In the genomic region with DNA sequence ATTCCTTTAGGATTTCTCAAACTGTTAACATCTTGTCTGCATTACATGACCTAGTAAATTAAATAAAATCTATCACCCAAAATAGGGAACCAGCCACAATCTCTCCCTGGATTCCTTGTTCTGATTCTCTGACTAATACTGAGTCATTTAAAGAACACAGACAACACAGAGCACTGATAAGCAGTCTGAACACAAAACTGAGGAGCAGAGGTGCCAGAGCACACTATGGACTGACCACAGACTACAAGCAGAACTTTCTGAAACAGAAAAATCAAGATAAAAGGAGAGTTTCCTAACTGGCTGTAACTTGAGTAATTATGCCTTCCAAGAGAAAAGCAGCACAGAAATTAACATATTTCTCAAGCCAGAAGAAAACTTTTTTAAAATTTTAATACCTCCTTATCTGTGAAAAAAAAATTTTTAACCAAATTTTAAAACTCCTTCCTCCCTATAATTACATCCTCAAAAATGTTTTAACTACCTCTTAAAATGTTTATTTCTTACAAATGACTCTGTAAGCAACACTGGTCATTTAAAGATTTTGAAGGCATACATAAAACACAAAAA, we compare ENCODE assay signal across 1 cellular context.
TF ChIP-seq lines count a peak whose summit lies in the region.

No MANE protein-coding gene starts in this region.

TF ChIP-seq in GM12878, 131 proteins besides CTCF, POLR2A, EP300 and RAD21 (continued from another document and continues in another):
- no peak for TF ChIP-seq ZBTB40 (IDR thresholded peaks at IDR 0.05; ENCODE audit: borderline replicate concordance)
- TF ChIP-seq E2F8 (IDR thresholded peaks at IDR 0.05; ENCODE audit: low read depth, partially characterized antibody) = no peak
- no peak for TF ChIP-seq ZNF217 (IDR thresholded peaks at IDR 0.05)
- TF ChIP-seq POU2F2 (IDR thresholded peaks at IDR 0.05; ENCODE audit: borderline replicate concordance, low read depth, low read length) = no peak
- no peak for TF ChIP-seq ZNF24 (IDR thresholded peaks at IDR 0.05)
- TF ChIP-seq HDAC2 (IDR thresholded peaks at IDR 0.05) = no peak
- TF ChIP-seq EED (IDR thresholded peaks at IDR 0.05; ENCODE audit: low read depth) = peak; percentile 86
- no peak for TF ChIP-seq RFX5 (IDR thresholded peaks at IDR 0.05; ENCODE audit: low read depth, low read length)
- TF ChIP-seq KLF5 (IDR thresholded peaks at IDR 0.05; ENCODE audit: partially characterized antibody) = no peak
- TF ChIP-seq IKZF2 (IDR thresholded peaks at IDR 0.05) = peak; percentile 82 to 87
- no peak for TF ChIP-seq FOXK2 (IDR thresholded peaks at IDR 0.05)
- TF ChIP-seq KAT2A (conservative IDR thresholded peaks at IDR 0.05; ENCODE audit: control insufficient read depth, low read depth, low read length) = no peak
- TF ChIP-seq, protein P1, sequence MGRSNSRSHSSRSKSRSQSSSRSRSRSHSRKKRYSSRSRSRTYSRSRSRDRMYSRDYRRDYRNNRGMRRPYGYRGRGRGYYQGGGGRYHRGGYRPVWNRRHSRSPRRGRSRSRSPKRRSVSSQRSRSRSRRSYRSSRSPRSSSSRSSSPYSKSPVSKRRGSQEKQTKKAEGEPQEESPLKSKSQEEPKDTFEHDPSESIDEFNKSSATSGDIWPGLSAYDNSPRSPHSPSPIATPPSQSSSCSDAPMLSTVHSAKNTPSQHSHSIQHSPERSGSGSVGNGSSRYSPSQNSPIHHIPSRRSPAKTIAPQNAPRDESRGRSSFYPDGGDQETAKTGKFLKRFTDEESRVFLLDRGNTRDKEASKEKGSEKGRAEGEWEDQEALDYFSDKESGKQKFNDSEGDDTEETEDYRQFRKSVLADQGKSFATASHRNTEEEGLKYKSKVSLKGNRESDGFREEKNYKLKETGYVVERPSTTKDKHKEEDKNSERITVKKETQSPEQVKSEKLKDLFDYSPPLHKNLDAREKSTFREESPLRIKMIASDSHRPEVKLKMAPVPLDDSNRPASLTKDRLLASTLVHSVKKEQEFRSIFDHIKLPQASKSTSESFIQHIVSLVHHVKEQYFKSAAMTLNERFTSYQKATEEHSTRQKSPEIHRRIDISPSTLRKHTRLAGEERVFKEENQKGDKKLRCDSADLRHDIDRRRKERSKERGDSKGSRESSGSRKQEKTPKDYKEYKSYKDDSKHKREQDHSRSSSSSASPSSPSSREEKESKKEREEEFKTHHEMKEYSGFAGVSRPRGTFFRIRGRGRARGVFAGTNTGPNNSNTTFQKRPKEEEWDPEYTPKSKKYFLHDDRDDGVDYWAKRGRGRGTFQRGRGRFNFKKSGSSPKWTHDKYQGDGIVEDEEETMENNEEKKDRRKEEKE (IDR thresholded peaks at IDR 0.05) = no peak
- TF ChIP-seq CBFB (IDR thresholded peaks at IDR 0.05; ENCODE audit: low read depth) = no peak
- TF ChIP-seq CBX5 (IDR thresholded peaks at IDR 0.05; ENCODE audit: low read depth) = no peak
- TF ChIP-seq RBBP5 (conservative IDR thresholded peaks at IDR 0.05) = no peak
- no peak for TF ChIP-seq BHLHE40 (IDR thresholded peaks at IDR 0.05; ENCODE audit: borderline replicate concordance in 1 of 2, low read depth in 2 of 2, low read length in 1 of 2)
- no peak for TF ChIP-seq ZNF622 (IDR thresholded peaks at IDR 0.05)
- no peak for TF ChIP-seq NR2F1 (conservative IDR thresholded peaks at IDR 0.05)
- TF ChIP-seq SREBF1 (IDR thresholded peaks at IDR 0.05; ENCODE audit: low read length) = no peak
- peak; percentile 34; the same call in 1 of the 2 replicates for TF ChIP-seq SPI1 (IDR thresholded peaks at IDR 0.05; ENCODE audit: borderline replicate concordance, insufficient read depth, low read depth, low read length)
- TF ChIP-seq, protein P2, sequence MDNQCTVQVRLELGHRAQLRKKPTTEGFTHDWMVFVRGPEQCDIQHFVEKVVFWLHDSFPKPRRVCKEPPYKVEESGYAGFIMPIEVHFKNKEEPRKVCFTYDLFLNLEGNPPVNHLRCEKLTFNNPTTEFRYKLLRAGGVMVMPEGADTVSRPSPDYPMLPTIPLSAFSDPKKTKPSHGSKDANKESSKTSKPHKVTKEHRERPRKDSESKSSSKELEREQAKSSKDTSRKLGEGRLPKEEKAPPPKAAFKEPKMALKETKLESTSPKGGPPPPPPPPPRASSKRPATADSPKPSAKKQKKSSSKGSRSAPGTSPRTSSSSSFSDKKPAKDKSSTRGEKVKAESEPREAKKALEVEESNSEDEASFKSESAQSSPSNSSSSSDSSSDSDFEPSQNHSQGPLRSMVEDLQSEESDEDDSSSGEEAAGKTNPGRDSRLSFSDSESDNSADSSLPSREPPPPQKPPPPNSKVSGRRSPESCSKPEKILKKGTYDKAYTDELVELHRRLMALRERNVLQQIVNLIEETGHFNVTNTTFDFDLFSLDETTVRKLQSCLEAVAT (IDR thresholded peaks at IDR 0.05) = no peak
- TF ChIP-seq IRF4 (IDR thresholded peaks at IDR 0.05; ENCODE audit: low read depth, low read length) = peak; percentile 79
- TF ChIP-seq POLR2AphosphoS2 (IDR thresholded peaks at IDR 0.05; ENCODE audit: low read depth, low read length) = no peak
- no peak for TF ChIP-seq SIN3A (IDR thresholded peaks at IDR 0.05; ENCODE audit: low read depth, low read length)
- no peak for TF ChIP-seq CHD4 (IDR thresholded peaks at IDR 0.05)
- TF ChIP-seq, protein P3, sequence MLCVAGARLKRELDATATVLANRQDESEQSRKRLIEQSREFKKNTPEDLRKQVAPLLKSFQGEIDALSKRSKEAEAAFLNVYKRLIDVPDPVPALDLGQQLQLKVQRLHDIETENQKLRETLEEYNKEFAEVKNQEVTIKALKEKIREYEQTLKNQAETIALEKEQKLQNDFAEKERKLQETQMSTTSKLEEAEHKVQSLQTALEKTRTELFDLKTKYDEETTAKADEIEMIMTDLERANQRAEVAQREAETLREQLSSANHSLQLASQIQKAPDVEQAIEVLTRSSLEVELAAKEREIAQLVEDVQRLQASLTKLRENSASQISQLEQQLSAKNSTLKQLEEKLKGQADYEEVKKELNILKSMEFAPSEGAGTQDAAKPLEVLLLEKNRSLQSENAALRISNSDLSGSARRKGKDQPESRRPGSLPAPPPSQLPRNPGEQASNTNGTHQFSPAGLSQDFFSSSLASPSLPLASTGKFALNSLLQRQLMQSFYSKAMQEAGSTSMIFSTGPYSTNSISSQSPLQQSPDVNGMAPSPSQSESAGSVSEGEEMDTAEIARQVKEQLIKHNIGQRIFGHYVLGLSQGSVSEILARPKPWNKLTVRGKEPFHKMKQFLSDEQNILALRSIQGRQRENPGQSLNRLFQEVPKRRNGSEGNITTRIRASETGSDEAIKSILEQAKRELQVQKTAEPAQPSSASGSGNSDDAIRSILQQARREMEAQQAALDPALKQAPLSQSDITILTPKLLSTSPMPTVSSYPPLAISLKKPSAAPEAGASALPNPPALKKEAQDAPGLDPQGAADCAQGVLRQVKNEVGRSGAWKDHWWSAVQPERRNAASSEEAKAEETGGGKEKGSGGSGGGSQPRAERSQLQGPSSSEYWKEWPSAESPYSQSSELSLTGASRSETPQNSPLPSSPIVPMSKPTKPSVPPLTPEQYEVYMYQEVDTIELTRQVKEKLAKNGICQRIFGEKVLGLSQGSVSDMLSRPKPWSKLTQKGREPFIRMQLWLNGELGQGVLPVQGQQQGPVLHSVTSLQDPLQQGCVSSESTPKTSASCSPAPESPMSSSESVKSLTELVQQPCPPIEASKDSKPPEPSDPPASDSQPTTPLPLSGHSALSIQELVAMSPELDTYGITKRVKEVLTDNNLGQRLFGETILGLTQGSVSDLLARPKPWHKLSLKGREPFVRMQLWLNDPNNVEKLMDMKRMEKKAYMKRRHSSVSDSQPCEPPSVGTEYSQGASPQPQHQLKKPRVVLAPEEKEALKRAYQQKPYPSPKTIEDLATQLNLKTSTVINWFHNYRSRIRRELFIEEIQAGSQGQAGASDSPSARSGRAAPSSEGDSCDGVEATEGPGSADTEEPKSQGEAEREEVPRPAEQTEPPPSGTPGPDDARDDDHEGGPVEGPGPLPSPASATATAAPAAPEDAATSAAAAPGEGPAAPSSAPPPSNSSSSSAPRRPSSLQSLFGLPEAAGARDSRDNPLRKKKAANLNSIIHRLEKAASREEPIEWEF (IDR thresholded peaks at IDR 0.05; ENCODE audit: insufficient replicate concordance, low read depth, low read length) = no peak
- TF ChIP-seq BRCA1 (IDR thresholded peaks at IDR 0.05; ENCODE audit: low read depth, low read length) = no peak
- no peak for TF ChIP-seq SMARCA5 (IDR thresholded peaks at IDR 0.05)
- TF ChIP-seq NFIC (IDR thresholded peaks at IDR 0.05; ENCODE audit: low read depth, low read length) = peak; percentile 67
- no peak for TF ChIP-seq EGR1 (IDR thresholded peaks at IDR 0.05; ENCODE audit: borderline replicate concordance in 1 of 2, low read depth in 2 of 2, low read length in 2 of 2)
- TF ChIP-seq CEBPB (IDR thresholded peaks at IDR 0.05; ENCODE audit: borderline replicate concordance in 1 of 2, low read depth in 2 of 2, low read length in 2 of 2) = no peak
- no peak for TF ChIP-seq SIX5 (IDR thresholded peaks at IDR 0.05; ENCODE audit: low read depth, low read length, severe bottlenecking)
- TF ChIP-seq PML (IDR thresholded peaks at IDR 0.05; ENCODE audit: low read length) = 0 out of 2 replicates have a peak, but pooled peaks have one; percentile 22
- TF ChIP-seq, protein P4, sequence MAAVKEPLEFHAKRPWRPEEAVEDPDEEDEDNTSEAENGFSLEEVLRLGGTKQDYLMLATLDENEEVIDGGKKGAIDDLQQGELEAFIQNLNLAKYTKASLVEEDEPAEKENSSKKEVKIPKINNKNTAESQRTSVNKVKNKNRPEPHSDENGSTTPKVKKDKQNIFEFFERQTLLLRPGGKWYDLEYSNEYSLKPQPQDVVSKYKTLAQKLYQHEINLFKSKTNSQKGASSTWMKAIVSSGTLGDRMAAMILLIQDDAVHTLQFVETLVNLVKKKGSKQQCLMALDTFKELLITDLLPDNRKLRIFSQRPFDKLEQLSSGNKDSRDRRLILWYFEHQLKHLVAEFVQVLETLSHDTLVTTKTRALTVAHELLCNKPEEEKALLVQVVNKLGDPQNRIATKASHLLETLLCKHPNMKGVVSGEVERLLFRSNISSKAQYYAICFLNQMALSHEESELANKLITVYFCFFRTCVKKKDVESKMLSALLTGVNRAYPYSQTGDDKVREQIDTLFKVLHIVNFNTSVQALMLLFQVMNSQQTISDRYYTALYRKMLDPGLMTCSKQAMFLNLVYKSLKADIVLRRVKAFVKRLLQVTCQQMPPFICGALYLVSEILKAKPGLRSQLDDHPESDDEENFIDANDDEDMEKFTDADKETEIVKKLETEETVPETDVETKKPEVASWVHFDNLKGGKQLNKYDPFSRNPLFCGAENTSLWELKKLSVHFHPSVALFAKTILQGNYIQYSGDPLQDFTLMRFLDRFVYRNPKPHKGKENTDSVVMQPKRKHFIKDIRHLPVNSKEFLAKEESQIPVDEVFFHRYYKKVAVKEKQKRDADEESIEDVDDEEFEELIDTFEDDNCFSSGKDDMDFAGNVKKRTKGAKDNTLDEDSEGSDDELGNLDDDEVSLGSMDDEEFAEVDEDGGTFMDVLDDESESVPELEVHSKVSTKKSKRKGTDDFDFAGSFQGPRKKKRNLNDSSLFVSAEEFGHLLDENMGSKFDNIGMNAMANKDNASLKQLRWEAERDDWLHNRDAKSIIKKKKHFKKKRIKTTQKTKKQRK (IDR thresholded peaks at IDR 0.05; ENCODE audit: low read depth, low read length) = no peak
- TF ChIP-seq LARP7 (IDR thresholded peaks at IDR 0.05) = no peak
- TF ChIP-seq RAD51 (IDR thresholded peaks at IDR 0.05) = no peak
- no peak for TF ChIP-seq SRF (IDR thresholded peaks at IDR 0.05; ENCODE audit: low read depth in 2 of 2, low read length in 2 of 2)
- TF ChIP-seq MEF2B (IDR thresholded peaks at IDR 0.05; ENCODE audit: partially characterized antibody, poor library complexity, severe bottlenecking) = peak; percentile 28
- TF ChIP-seq, protein P5, sequence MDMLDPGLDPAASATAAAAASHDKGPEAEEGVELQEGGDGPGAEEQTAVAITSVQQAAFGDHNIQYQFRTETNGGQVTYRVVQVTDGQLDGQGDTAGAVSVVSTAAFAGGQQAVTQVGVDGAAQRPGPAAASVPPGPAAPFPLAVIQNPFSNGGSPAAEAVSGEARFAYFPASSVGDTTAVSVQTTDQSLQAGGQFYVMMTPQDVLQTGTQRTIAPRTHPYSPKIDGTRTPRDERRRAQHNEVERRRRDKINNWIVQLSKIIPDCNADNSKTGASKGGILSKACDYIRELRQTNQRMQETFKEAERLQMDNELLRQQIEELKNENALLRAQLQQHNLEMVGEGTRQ (IDR thresholded peaks at IDR 0.05; ENCODE audit: borderline replicate concordance, low read depth, low read length) = no peak
